ENCODE assay signal across 15 cellular contexts in genomic region chr4:168409089-168409801, GRCh38.
DNase-seq lines count a peak whose midpoint lies in the region; ATAC-seq, FAIRE-seq and TF ChIP-seq lines count a peak whose summit lies in the region.
"Had no signal": no experiment of that assay in that cellular context is flagged by ENCODE, and none has a peak within 500 bp of the region (broad histone marks: within the 10 kb centered on the region; RNA-seq: fewer than 3 reads in every experiment).

No MANE protein-coding gene starts in this region.

- no peak overlapping the region for H3K9ac ChIP-seq in fibroblast of lung (ENCODE audit: insufficient read depth, low read length)

- no peak overlapping the region for H3K4me3 Mint-ChIP-seq in nephron
- no peak overlapping the region for H3K4me3 Mint-ChIP-seq in activated T-helper 2 cell treated with anti-CD3 and anti-CD28 coated beads, Interferon-gamma antibody, Interleukin-2, Interleukin-4, amounts not matched to agents 10 μg/mL and 5 μg/mL and 100 μg/mL, durations not matched to agents 14 hours and 24 hours and 36 hours (ENCODE audit: low read depth)
- H3K4me3 Mint-ChIP-seq: activated CD8-positive, alpha-beta T cell treated with anti-CD3 and anti-CD28 coated beads, Interleukin-2, amount 10 ng/mL, durations not matched to agents 7 days and 5 days; CD4-positive, alpha-beta T cell; T-cell had no signal

- ATAC-seq in HG02938 (IDR thresholded peaks at IDR 0.05; ENCODE audit: unreplicated experiment) (no peak), GM18909 (IDR thresholded peaks at IDR 0.05; ENCODE audit: poor library complexity, unreplicated experiment) (no peak), GM21825 (IDR thresholded peaks at IDR 0.05; ENCODE audit: unreplicated experiment) (no peak)
- ATAC-seq: activated CD8-positive, alpha-beta T cell treated with anti-CD3 and anti-CD28 coated beads, Interleukin-2, amount 10 ng/mL, durations not matched to agents 7 days and 5 days; stimulated activated naive CD8-positive, alpha-beta T cell treated with anti-CD3 and anti-CD28 coated beads, Interleukin-15, Interleukin-2, amounts not matched to agents 100 U/mL and 50 U/mL, for 24 hours; T-cell had no signal

- intact Hi-C loops in activated T-helper 2 cell treated with anti-CD3 and anti-CD28 coated beads, Interferon-gamma antibody, Interleukin-2, Interleukin-4, amounts not matched to agents 10 μg/mL and 5 μg/mL and 100 μg/mL, durations not matched to agents 14 hours and 24 hours and 36 hours (cut with micrococcal nuclease): no loop called here

- no peaks in the 10 kb centered on the region for H3K27me3 Mint-ChIP-seq in nephron (ENCODE audit: low read depth)
- H3K27me3 Mint-ChIP-seq in activated T-helper 2 cell treated with anti-CD3 and anti-CD28 coated beads, Interferon-gamma antibody, Interleukin-2, Interleukin-4, amounts not matched to agents 10 μg/mL and 5 μg/mL and 100 μg/mL, durations not matched to agents 14 hours and 24 hours and 36 hours (ENCODE audit: low read depth): no peaks in the 10 kb centered on the region
- H3K27me3 Mint-ChIP-seq: CD4-positive, alpha-beta T cell; T-cell had no signal

- TF ChIP-seq CTCF in AG09309 (IDR thresholded peaks at IDR 0.05; ENCODE audit: control insufficient read depth, insufficient read depth, low read depth, low read length, missing control alignments) (no peak), fibroblast of lung (conservative IDR thresholded peaks at IDR 0.05 in 1 of 2, IDR thresholded peaks at IDR 0.05 in 1 of 2; ENCODE audit: low read depth in 1 of 2, low read length in 2 of 2) (no peak), nephron (IDR thresholded peaks at IDR 0.05; ENCODE audit: unreplicated experiment in 3 of 3) (no peak)

- no peaks in the 10 kb centered on the region for H3K36me3 ChIP-seq in fibroblast of lung (ENCODE audit: control insufficient read depth, insufficient read depth, low read length)
- H3K36me3 ChIP-seq: adrenal gland had no signal

- H3K4me2 ChIP-seq in fibroblast of lung (ENCODE audit: extremely low read depth, insufficient read depth, low read length): no peak overlapping the region

- no peaks in the 10 kb centered on the region for H3K27me3 ChIP-seq in fibroblast of lung (ENCODE audit: control insufficient read depth, insufficient read depth, low read length)
- H3K27me3 ChIP-seq: adrenal gland had no signal

- H3K4me3 ChIP-seq in AG09309 (ENCODE audit: control insufficient read depth, low read depth, low read length) (no peak overlapping the region), fibroblast of lung (replicated peaks in 1 of 4; ENCODE audit: control extremely low read depth in 1 of 4, insufficient read depth in 1 of 4, low read depth in 3 of 4, low read length in 4 of 4) (no peak overlapping the region)
- H3K4me3 ChIP-seq: adrenal gland had no signal

- H2AFZ ChIP-seq in fibroblast of lung (ENCODE audit: low read length): no peak overlapping the region

- no peaks in the 10 kb centered on the region for H3K79me2 ChIP-seq in fibroblast of lung (ENCODE audit: control insufficient read depth, insufficient read depth, low read length)

- H3K4me1 ChIP-seq in fibroblast of lung (ENCODE audit: control insufficient read depth, extremely low read depth, insufficient read depth, low read length): peaks cover 7% of the 10 kb centered on the region

- peak overlapping the region; percentile 31 for H3K27ac ChIP-seq in fibroblast of lung (ENCODE audit: insufficient read depth, low read length)

- H3K27ac Mint-ChIP-seq in nephron: peak overlapping the region; percentile 16 to 54 (median 43)
- H3K27ac Mint-ChIP-seq in activated T-helper 2 cell treated with anti-CD3 and anti-CD28 coated beads, Interferon-gamma antibody, Interleukin-2, Interleukin-4, amounts not matched to agents 10 μg/mL and 5 μg/mL and 100 μg/mL, durations not matched to agents 14 hours and 24 hours and 36 hours: no peak overlapping the region
- H3K27ac Mint-ChIP-seq: activated CD8-positive, alpha-beta T cell treated with anti-CD3 and anti-CD28 coated beads, Interleukin-2, amount 10 ng/mL, durations not matched to agents 7 days and 5 days; CD4-positive, alpha-beta T cell; T-cell had no signal

- peaks cover 18% of the 10 kb centered on the region for H3K4me1 Mint-ChIP-seq in nephron
- H3K4me1 Mint-ChIP-seq in activated T-helper 2 cell treated with anti-CD3 and anti-CD28 coated beads, Interferon-gamma antibody, Interleukin-2, Interleukin-4, amounts not matched to agents 10 μg/mL and 5 μg/mL and 100 μg/mL, durations not matched to agents 14 hours and 24 hours and 36 hours (ENCODE audit: low read depth): no peaks in the 10 kb centered on the region
- H3K4me1 Mint-ChIP-seq: T-cell had no signal

- DNase-seq in AG09309 (ENCODE audit: low read depth) (peak; percentile 4), RCC 7860 (ENCODE audit: low spot score) (peak; percentile 42), fibroblast of lung (ENCODE audit: low read depth in 2 of 2) (peak; percentile 33 to 58)
- no peak for DNase-seq in activated T-helper 2 cell treated with anti-CD3 and anti-CD28 coated beads, Interferon-gamma antibody, Interleukin-2, Interleukin-4, amounts not matched to agents 10 μg/mL and 5 μg/mL and 100 μg/mL, durations not matched to agents 14 hours and 24 hours and 36 hours (ENCODE audit: low spot score)
- DNase-seq: activated CD8-positive, alpha-beta T cell treated with anti-CD3 and anti-CD28 coated beads, Interleukin-2, amount 10 ng/mL, durations not matched to agents 7 days and 5 days; CD4-positive, alpha-beta T cell; midbrain; stimulated activated naive CD8-positive, alpha-beta T cell treated with anti-CD3 and anti-CD28 coated beads, Interleukin-15, Interleukin-2, amounts not matched to agents 100 U/mL and 50 U/mL, for 24 hours; T-cell had no signal

- peaks cover under 1% of the 10 kb centered on the region for H3K36me3 Mint-ChIP-seq in nephron (ENCODE audit: low read depth)
- peaks cover 9% of the 10 kb centered on the region for H3K36me3 Mint-ChIP-seq in activated T-helper 2 cell treated with anti-CD3 and anti-CD28 coated beads, Interferon-gamma antibody, Interleukin-2, Interleukin-4, amounts not matched to agents 10 μg/mL and 5 μg/mL and 100 μg/mL, durations not matched to agents 14 hours and 24 hours and 36 hours (ENCODE audit: low read depth)

- H4K20me1 ChIP-seq in fibroblast of lung (ENCODE audit: control insufficient read depth, extremely low read depth, insufficient read depth, low read length): no peaks in the 10 kb centered on the region

- no peaks in the 10 kb centered on the region for H3K9me3 ChIP-seq in fibroblast of lung (ENCODE audit: control insufficient read depth, insufficient read depth, low read depth, low read length)
- H3K9me3 ChIP-seq: adrenal gland had no signal

- no peaks in the 10 kb centered on the region for H3K9me3 Mint-ChIP-seq in nephron
- H3K9me3 Mint-ChIP-seq in activated T-helper 2 cell treated with anti-CD3 and anti-CD28 coated beads, Interferon-gamma antibody, Interleukin-2, Interleukin-4, amounts not matched to agents 10 μg/mL and 5 μg/mL and 100 μg/mL, durations not matched to agents 14 hours and 24 hours and 36 hours: no peaks in the 10 kb centered on the region
- H3K9me3 Mint-ChIP-seq: CD4-positive, alpha-beta T cell; T-cell had no signal

- peak; percentile 53 for FAIRE-seq in RCC 7860 (lab: Jason Lieb, UNC)
- FAIRE-seq: GM12891 had no signal
